21 cellular contexts compared by ENCODE assay signal in genomic region chr11:55106391-55106790, GRCh38.
"Had no signal": no experiment of that assay in that cellular context is flagged by ENCODE, and none has a peak within 500 bp of the region (broad histone marks: within the 10 kb centered on the region; RNA-seq: fewer than 3 reads in every experiment).

No MANE protein-coding gene starts in this region.

- H3K79me2 ChIP-seq: parathyroid adenoma had no signal

- H3K27me3 ChIP-seq: upper lobe of left lung had no signal

- H3K27ac ChIP-seq: coronary artery, lower lobe of right lung, parathyroid adenoma, upper lobe of left lung had no signal

- H3K4me3 ChIP-seq: coronary artery, lower lobe of right lung, mucosa of descending colon, upper lobe of left lung had no signal

- H3K36me3 ChIP-seq: lower lobe of right lung, upper lobe of left lung had no signal

- H3K4me1 ChIP-seq: lower lobe of right lung, parathyroid adenoma, upper lobe of left lung had no signal

- H2AFZ ChIP-seq: parathyroid adenoma had no signal

- DNase-seq: activated CD4-positive, alpha-beta memory T cell treated with anti-CD3 and anti-CD28 coated beads for 36 hours; activated CD4-positive, alpha-beta T cell treated with anti-CD3 and anti-CD28 coated beads for 48 hours; activated effector memory CD4-positive, alpha-beta T cell treated with Interleukin-2 at 50 U/mL for 16 hours; activated naive CD4-positive, alpha-beta T cell treated with anti-CD3 and anti-CD28 coated beads for 36 hours; activated T-cell treated with anti-CD3 and anti-CD28 coated beads, Interleukin-2, amount 50 U/mL, for 72 hours; amygdala; cerebellar nuclear complex; endodermal cell; immature natural killer cell; lower lobe of right lung; mesendoderm; mucosa of descending colon; nephron progenitor cell; nucleus accumbens; right cardiac atrium; stimulated activated CD4-positive, alpha-beta T cell treated with anti-CD3 and anti-CD28 coated beads, Interleukin-12 subunit alpha, Interleukin-12 subunit beta, amount 100 ng/mL, for 4 hours; stimulated activated CD4-positive, alpha-beta T cell treated with anti-CD3 and anti-CD28 coated beads, Interleukin-4, amount 100 ng/mL, for 4 hours; stimulated activated naive CD8-positive, alpha-beta T cell treated with anti-CD3 and anti-CD28 coated beads, Interleukin-15, Interleukin-2, amounts not matched to agents 100 U/mL and 50 U/mL, for 24 hours; upper lobe of left lung had no signal
